Comparison of ENCODE assay signal across 9 cellular contexts in genomic region chr11:46290598-46291309, GRCh38. TPM values are rescaled to one million over a fixed set of nuclear protein-coding genes. Genes with fewer than 3 reads are reported as not detected.
DNase-seq lines count a peak whose midpoint lies in the region; ATAC-seq and TF ChIP-seq lines count a peak whose summit lies in the region.
"Had no signal": no experiment of that assay in that cellular context is flagged by ENCODE, and none has a peak within 500 bp of the region (broad histone marks: within the 10 kb centered on the region; RNA-seq: fewer than 3 reads in every experiment).

No MANE protein-coding gene starts in this region.

- H3K4me1 ChIP-seq in HAP-1 (peaks cover 13% of the 10 kb centered on the region), SJSA1 (replicated peaks) (peaks cover 73% of the 10 kb centered on the region), heart right ventricle (peaks cover 5 to 50% (median 37%) of the 10 kb centered on the region in 9 donors), skeletal muscle satellite cell (ENCODE audit: control insufficient read depth, insufficient read depth, low read length) (peaks cover 69% of the 10 kb centered on the region)
- peaks cover 6% of the 10 kb centered on the region for H3K4me1 ChIP-seq in CD8-positive, alpha-beta memory T cell (ENCODE audit: insufficient read depth, low read length)

- H3K27me3 ChIP-seq in HAP-1 (ENCODE audit: low read depth) (no peaks in the 10 kb centered on the region), SJSA1 (replicated peaks) (no peaks in the 10 kb centered on the region), heart right ventricle (peaks cover 0 to 9% (median 0%) of the 10 kb centered on the region in 7 donors), skeletal muscle satellite cell (ENCODE audit: control insufficient read depth, insufficient read depth, low read length) (no peaks in the 10 kb centered on the region)
- no peaks in the 10 kb centered on the region for H3K27me3 ChIP-seq in CD8-positive, alpha-beta memory T cell (ENCODE audit: insufficient read depth, low read length, poor library complexity, severe bottlenecking)

- no peaks in the 10 kb centered on the region for H3K36me3 ChIP-seq in HAP-1 (replicated peaks)
- peaks cover 57% of the 10 kb centered on the region for H3K36me3 ChIP-seq in SJSA1
- no peaks in the 10 kb centered on the region for H3K36me3 ChIP-seq in heart right ventricle
- no peaks in the 10 kb centered on the region for H3K36me3 ChIP-seq in skeletal muscle satellite cell (ENCODE audit: insufficient read depth, low read length)
- H3K36me3 ChIP-seq in CD8-positive, alpha-beta memory T cell (ENCODE audit: insufficient read depth, low read length) = no peaks in the 10 kb centered on the region

- no peaks in the 10 kb centered on the region for H3K9me3 ChIP-seq in HAP-1
- no peaks in the 10 kb centered on the region for H3K9me3 ChIP-seq in SJSA1 (replicated peaks)
- no peaks in the 10 kb centered on the region for H3K9me3 ChIP-seq in heart right ventricle
- no peaks in the 10 kb centered on the region for H3K9me3 ChIP-seq in skeletal muscle satellite cell (replicated peaks; ENCODE audit: low read length)
- no peaks in the 10 kb centered on the region for H3K9me3 ChIP-seq in CD8-positive, alpha-beta memory T cell (ENCODE audit: low read length)

- CTCF ChIA-PET in activated CD8-positive, alpha-beta memory T cell treated with anti-CD3 and anti-CD28 coated beads, Interleukin-2, amount 10 ng/mL, durations not matched to agents 7 days and 5 days (lab: Charles Lee) = interaction anchor here (0.8 to 1.3 kb wide), 2 partner anchors 23 to 49 kb away, joined by 3 read pairs; no protein-coding TSS in a partner anchor
- CTCF ChIA-PET in CD8-positive, alpha-beta memory T cell (lab: Charles Lee) = interaction anchor here (1.0 to 2.3 kb wide), 4 partner anchors 10 to 53 kb away, joined by 3 to 10 read pairs (median 3); no protein-coding TSS in a partner anchor

- POLR2A ChIA-PET in CD8-positive, alpha-beta memory T cell (lab: Charles Lee) = no interaction called here

- peaks cover 36% of the 10 kb centered on the region for H3K27me3 Mint-ChIP-seq in activated CD8-positive, alpha-beta memory T cell treated with anti-CD3 and anti-CD28 coated beads, Interleukin-2, amount 10 ng/mL, durations not matched to agents 7 days and 5 days
- H3K27me3 Mint-ChIP-seq in CD8-positive, alpha-beta memory T cell = peaks cover 6 to 16% of the 10 kb centered on the region in 2 donors

- H3K9me3 Mint-ChIP-seq in activated CD8-positive, alpha-beta memory T cell treated with anti-CD3 and anti-CD28 coated beads, Interleukin-2, amount 10 ng/mL, durations not matched to agents 7 days and 5 days (ENCODE audit: low read depth) = no peaks in the 10 kb centered on the region
- H3K9me3 Mint-ChIP-seq in CD8-positive, alpha-beta memory T cell = no peaks in the 10 kb centered on the region
- H3K9me3 Mint-ChIP-seq: memory B cell had no signal

- in situ Hi-C loops in HAP-1 (cut with MboI; ENCODE audit: low sequenced_read_pairs) = no loop called here

- TF ChIP-seq CTCF in heart right ventricle (IDR thresholded peaks at IDR 0.05) = no peak

- DNase-seq in HAP-1 (ENCODE audit: low spot score in 2 of 2) (peak; percentile 51 to 92), SJSA1 (ENCODE audit: low read depth in 1 of 2, low spot score in 2 of 2) (peak; percentile 91 to 100), heart right ventricle (peak; percentile 53 to 64)
- no peak for DNase-seq in stimulated activated naive CD8-positive, alpha-beta T cell treated with anti-CD3 and anti-CD28 coated beads, Interleukin-15, Interleukin-2, amounts not matched to agents 100 U/mL and 50 U/mL, for 24 hours
- DNase-seq in activated CD8-positive, alpha-beta memory T cell treated with anti-CD3 and anti-CD28 coated beads, Interleukin-2, amount 10 ng/mL, durations not matched to agents 7 days and 5 days = no peak
- no peak for DNase-seq in CD8-positive, alpha-beta memory T cell

- H3K9ac ChIP-seq in skeletal muscle satellite cell (ENCODE audit: low read depth, low read length) = peak overlapping the region; percentile 69

- no peak overlapping the region for H3K4me3 Mint-ChIP-seq in activated CD8-positive, alpha-beta memory T cell treated with anti-CD3 and anti-CD28 coated beads, Interleukin-2, amount 10 ng/mL, durations not matched to agents 7 days and 5 days
- H3K4me3 Mint-ChIP-seq in CD8-positive, alpha-beta memory T cell = no peak overlapping the region
- H3K4me3 Mint-ChIP-seq: memory B cell had no signal

- no peak overlapping the region for H3K27ac Mint-ChIP-seq in activated CD8-positive, alpha-beta memory T cell treated with anti-CD3 and anti-CD28 coated beads, Interleukin-2, amount 10 ng/mL, durations not matched to agents 7 days and 5 days
- no peak overlapping the region for H3K27ac Mint-ChIP-seq in CD8-positive, alpha-beta memory T cell
- H3K27ac Mint-ChIP-seq: memory B cell had no signal

- ATAC-seq in heart right ventricle (peak in 7 of 8 donors; percentile 15 to 41 (median 34)), GM18498 (IDR thresholded peaks at IDR 0.05; ENCODE audit: unreplicated experiment) (no peak)
- no peak for ATAC-seq in stimulated activated naive CD8-positive, alpha-beta T cell treated with anti-CD3 and anti-CD28 coated beads, Interleukin-15, Interleukin-2, amounts not matched to agents 100 U/mL and 50 U/mL, for 24 hours
- ATAC-seq in activated CD8-positive, alpha-beta memory T cell treated with anti-CD3 and anti-CD28 coated beads, Interleukin-2, amount 10 ng/mL, durations not matched to agents 7 days and 5 days = no peak

- no peak overlapping the region for H3K4me3 ChIP-seq in HAP-1
- no peak overlapping the region for H3K4me3 ChIP-seq in SJSA1
- H3K4me3 ChIP-seq in heart right ventricle = no peak overlapping the region
- H3K4me3 ChIP-seq in skeletal muscle satellite cell (ENCODE audit: low read length) = peak overlapping the region; percentile 46
- no peak overlapping the region for H3K4me3 ChIP-seq in CD8-positive, alpha-beta memory T cell (ENCODE audit: low read length)

- 67 to 69% methylated on average over 6 of the region's 6 CpGs for WGBS in heart right ventricle, 2 donors

- H3K27ac ChIP-seq in SJSA1 (peak overlapping the region; percentile 94), heart right ventricle (peak overlapping the region in 1 of 10 donors; percentile 44)
- no peak overlapping the region for H3K27ac ChIP-seq in CD8-positive, alpha-beta memory T cell (ENCODE audit: low read depth, low read length)

- no peaks in the 10 kb centered on the region for H3K36me3 Mint-ChIP-seq in activated CD8-positive, alpha-beta memory T cell treated with anti-CD3 and anti-CD28 coated beads, Interleukin-2, amount 10 ng/mL, durations not matched to agents 7 days and 5 days
- H3K36me3 Mint-ChIP-seq in CD8-positive, alpha-beta memory T cell = no peaks in the 10 kb centered on the region
- H3K36me3 Mint-ChIP-seq: memory B cell had no signal

- intact Hi-C loops in heart right ventricle (cut with DNase I) = no loop called here

- peaks cover 3% of the 10 kb centered on the region for H3K4me1 Mint-ChIP-seq in activated CD8-positive, alpha-beta memory T cell treated with anti-CD3 and anti-CD28 coated beads, Interleukin-2, amount 10 ng/mL, durations not matched to agents 7 days and 5 days
- peaks cover 1 to 6% (median 3%) of the 10 kb centered on the region in 3 donors for H3K4me1 Mint-ChIP-seq in CD8-positive, alpha-beta memory T cell

- H3K4me2 ChIP-seq in skeletal muscle satellite cell (ENCODE audit: low read length) = peak overlapping the region; percentile 56

RNA-seq across cellular contexts. Expression of gene CREB3L1, which starts 13.3 kb away (rescaled TPM):
- 12.1 and 22.7 TPM in 2 replicates for total RNA-seq in SJSA1 (2014; rRNA removed; shearing (Covaris generic))
- total RNA-seq in heart right ventricle = 100 to 1,000 TPM in 1 of 10 donors, 10 to 100 TPM in 9; 14.9 to 127 (median 36.1) TPM
- polyA plus RNA-seq in heart right ventricle = 10 to 100 TPM in 1 of 2 donors, 1 to 10 TPM in 1; 9.7 to 49.5 TPM
- 10.4 and 18.6 TPM in 2 replicates for total RNA-seq in skeletal muscle satellite cell (2012; rRNA removed)
- not detected for total RNA-seq in activated CD8-positive, alpha-beta memory T cell treated with anti-CD3 and anti-CD28 coated beads, Interleukin-2, amount 10 ng/mL, durations not matched to agents 7 days and 5 days
- not detected for total RNA-seq in CD8-positive, alpha-beta memory T cell
- polyA plus RNA-seq in CD8-positive, alpha-beta memory T cell = not detected

RNA-seq across cellular contexts. Expression of gene DGKZ, which starts 56.5 kb away (rescaled TPM):
- total RNA-seq in SJSA1 (2014; rRNA removed; shearing (Covaris generic)) = 43.7 and 47.6 TPM in 2 replicates
- total RNA-seq in heart right ventricle = 10 to 100 TPM; 46.4 to 77.9 (median 60.1) TPM
- 100 to 1,000 TPM in 1 of 2 donors, 10 to 100 TPM in 1; 31.9 to 107 TPM for polyA plus RNA-seq in heart right ventricle
- total RNA-seq in skeletal muscle satellite cell (2012; rRNA removed) = 42.6 and 48.1 TPM in 2 replicates
- total RNA-seq in activated CD8-positive, alpha-beta memory T cell treated with anti-CD3 and anti-CD28 coated beads, Interleukin-2, amount 10 ng/mL, durations not matched to agents 7 days and 5 days = 100 to 1,000 TPM in 1 of 2 experiments, 10 to 100 TPM in 1; 96.9 to 132 TPM
- 10 to 100 TPM; 85.8 to 87.2 TPM for total RNA-seq in CD8-positive, alpha-beta memory T cell
- polyA plus RNA-seq in CD8-positive, alpha-beta memory T cell = 87.4 TPM

Comparison
In these comparisons a context has a peak if more than half of its experiments do, and no peak if none do; other contexts are left out.
1. DNase-seq: peak in HAP-1 (2 of 2), SJSA1 (2 of 2) and heart right ventricle (2 of 2); none in stimulated activated naive CD8-positive, alpha-beta T cell treated with anti-CD3 and anti-CD28 coated beads, Interleukin-15, Interleukin-2, amounts not matched to agents 100 U/mL and 50 U/mL, for 24 hours (single experiment), activated CD8-positive, alpha-beta memory T cell treated with anti-CD3 and anti-CD28 coated beads, Interleukin-2, amount 10 ng/mL, durations not matched to agents 7 days and 5 days (single experiment) and CD8-positive, alpha-beta memory T cell (0 of 5).
2. ATAC-seq: peak in heart right ventricle (7 of 8); none in stimulated activated naive CD8-positive, alpha-beta T cell treated with anti-CD3 and anti-CD28 coated beads, Interleukin-15, Interleukin-2, amounts not matched to agents 100 U/mL and 50 U/mL, for 24 hours (single experiment), activated CD8-positive, alpha-beta memory T cell treated with anti-CD3 and anti-CD28 coated beads, Interleukin-2, amount 10 ng/mL, durations not matched to agents 7 days and 5 days (single experiment) and GM18498 (single experiment).
3. RNA of gene CREB3L1, which starts 13.3 kb away (total RNA-seq): 14.9 to 127 TPM in heart right ventricle and 12.1 to 22.7 TPM in SJSA1; not detected in activated CD8-positive, alpha-beta memory T cell treated with anti-CD3 and anti-CD28 coated beads, Interleukin-2, amount 10 ng/mL, durations not matched to agents 7 days and 5 days and not detected in CD8-positive, alpha-beta memory T cell; every median in the first group is over 10 times any median in the second.